In genomic region chr17:46977348-46977747, GRCh38 we compare ENCODE assay signal across 10 cellular contexts. TPM values are rescaled to one million over a fixed set of nuclear protein-coding genes. Genes with fewer than 3 reads are reported as not detected.
DNase-seq lines count a peak whose midpoint lies in the region; TF ChIP-seq lines count a peak whose summit lies in the region.
"Had no signal": no experiment of that assay in that cellular context is flagged by ENCODE, and none has a peak within 500 bp of the region (broad histone marks: within the 10 kb centered on the region; RNA-seq: fewer than 3 reads in every experiment).

No MANE protein-coding gene starts in this region.

- peak; percentile 33 for TF ChIP-seq CTCF in epithelial cell of proximal tubule (conservative IDR thresholded peaks at IDR 0.05; ENCODE audit: low read depth, low read length)
- no peak for TF ChIP-seq CTCF in GM13977 (IDR thresholded peaks at IDR 0.05; ENCODE audit: extremely low read depth, insufficient read depth, missing control alignments)

- DNase-seq in NCI-H2081 (lab: John Stamatoyannopoulos, UW) (peak; percentile 37 to 44), NCI-H2081 treated with DMSO at 0.1 percent for 48 hours (lab: John Stamatoyannopoulos, UW) (no peak), NCI-H526 treated with DMSO at 0.1 percent for 48 hours (lab: John Stamatoyannopoulos, UW) (peak; percentile 40), epithelial cell of proximal tubule (ENCODE audit: low read depth) (no peak), retina (peak; percentile 68), GM13977 (ENCODE audit: low spot score) (no peak), NCI-H187 treated with DMSO at 0.1 percent for 48 hours (lab: John Stamatoyannopoulos, UW) (no peak), epidermal melanocyte (ENCODE audit: insufficient read length, low spot score) (no peak)

- in situ Hi-C loops in GM13977 (cut with MboI; ENCODE audit: low pct_unique_long_range_greater_than_20kb, low sequenced_read_pairs, unreplicated experiment) = no loop called here

- H3K4me3 ChIP-seq in epithelial cell of proximal tubule (ENCODE audit: low read depth, low read length) = no peak overlapping the region

RNA-seq across cellular contexts. Expression of gene RPRML, which starts 1.7 kb away (rescaled TPM):
- total RNA-seq in epithelial cell of proximal tubule = 0.22 TPM in 1 of 2 replicates, not detected in the other
- total RNA-seq: mononuclear cell; T-helper 1 cell treated with Interleukin-12 subunit alpha and Interleukin-12 subunit beta and Interleukin-4 antibody, amounts not matched to agents 30 ng/mL and 1 ng/mL, for 36 hours had no signal

RNA-seq across cellular contexts. Expression of gene GOSR2, which starts 54.4 kb away (rescaled TPM):
- 15.6 and 25.5 TPM in 2 replicates for total RNA-seq in epithelial cell of proximal tubule

Comparison
In these comparisons a context has a peak if more than half of its experiments do, and no peak if none do; other contexts are left out.
1. DNase-seq: peak in NCI-H2081 (2 of 2), NCI-H526 treated with DMSO at 0.1 percent for 48 hours (single experiment) and retina (single experiment); none in NCI-H2081 treated with DMSO at 0.1 percent for 48 hours (single experiment), epithelial cell of proximal tubule (single experiment), GM13977 (single experiment), NCI-H187 treated with DMSO at 0.1 percent for 48 hours (single experiment) and epidermal melanocyte (single experiment).